ENCODE assay signal across 19 cellular contexts in the genomic region with DNA sequence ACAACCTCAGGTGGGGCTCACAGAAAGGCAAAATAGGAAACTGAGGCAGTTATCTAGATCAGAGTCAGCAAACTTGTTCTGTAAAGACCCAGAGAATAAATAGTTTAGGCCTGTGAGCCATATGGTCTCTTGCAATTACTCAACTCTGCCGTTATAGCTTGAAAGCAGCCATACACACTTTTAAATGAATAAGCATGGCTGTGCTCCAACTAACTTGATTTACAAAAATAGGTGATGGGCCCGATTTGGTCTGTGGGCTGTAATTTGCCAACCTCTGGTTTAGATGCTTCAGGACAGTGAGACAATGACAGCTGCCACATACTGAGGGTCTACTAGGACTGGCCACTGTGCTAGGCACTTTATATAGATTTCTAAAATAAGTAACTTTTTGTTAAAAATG.
"Had no signal": no experiment of that assay in that cellular context is flagged by ENCODE, and none has a peak within 500 bp of the region (broad histone marks: within the 10 kb centered on the region; RNA-seq: fewer than 3 reads in every experiment).

No MANE protein-coding gene starts in this region.

- H3K4me1 ChIP-seq: esophagus squamous epithelium, gastrocnemius medialis, left lung, lower lobe of right lung had no signal

- H3K27me3 ChIP-seq: esophagus squamous epithelium, gastrocnemius medialis, heart right ventricle, left lung had no signal

- H3K36me3 ChIP-seq: gastrocnemius medialis, heart right ventricle, left lung, lower lobe of right lung had no signal

- H3K9me3 ChIP-seq: esophagus squamous epithelium, gastrocnemius medialis, heart right ventricle, left lung, lower lobe of right lung, mucosa of descending colon had no signal

- H3K27ac ChIP-seq: epithelial cell of prostate, esophagus squamous epithelium, gastrocnemius medialis, heart right ventricle, left lung, lower lobe of right lung had no signal

- H3K4me3 ChIP-seq: esophagus squamous epithelium, gastrocnemius medialis, heart right ventricle, left lung, lower lobe of right lung, mucosa of descending colon had no signal

- DNase-seq: cortex of kidney; effector CD8-positive, alpha-beta T cell; effector memory CD8-positive, alpha-beta T cell; endodermal cell; erythroblast; esophagus squamous epithelium; foreskin melanocyte; gastrocnemius medialis; glutamatergic neuron; heart right ventricle; hippocampal formation; left cardiac atrium; left lung; left ventricle myocardium superior; lower lobe of right lung; mucosa of descending colon; naive B cell; naive thymus-derived CD8-positive, alpha-beta T cell had no signal
